ENCODE assay signal across 20 cellular contexts in genomic region chr7:152128252-152128651, GRCh38.
"Had no signal": no experiment of that assay in that cellular context is flagged by ENCODE, and none has a peak within 500 bp of the region (broad histone marks: within the 10 kb centered on the region; RNA-seq: fewer than 3 reads in every experiment).

No MANE protein-coding gene starts in this region.

- H3K4me1 ChIP-seq: SJCRH30 had no signal

- DNase-seq: KBM-7, NCI-H1092, NCI-H1105 treated with DMSO at 0.1 percent for 48 hours, NCI-H1417 treated with DMSO at 0.1 percent for 48 hours, NCI-H146, NCI-H1694 treated with DMSO at 0.1 percent for 48 hours, NCI-H1930, NCI-H2081, NCI-H2107, NCI-H2227 treated with DMSO at 0.1 percent for 48 hours, NCI-H524, NCI-H69, NCI-H774, PC-3, SHP77 treated with DMSO at 0.1 percent for 48 hours, SJCRH30 had no signal

- ATAC-seq: Panc1, PC-3, Right ventricle myocardium inferior, SK-N-SH treated with all-trans-retinoic acid at 6 μM for 48 hours had no signal

- H3K27me3 Mint-ChIP-seq: IgD-negative memory B cell had no signal

- H3K27me3 ChIP-seq: SJCRH30 had no signal

- H3K27ac ChIP-seq: SJCRH30 had no signal

- H3K4me3 Mint-ChIP-seq: IgD-negative memory B cell had no signal

- H3K4me3 ChIP-seq: SJCRH30 had no signal

- H3K9me3 ChIP-seq: SJCRH30 had no signal
